Comparison of ENCODE assay signal across 22 cellular contexts in genomic region chr1:191913234-191913948, GRCh38.
A peak's percentile ranks its signal among the peaks of the same experiment; 100 is the strongest.
DNase-seq lines count a peak whose midpoint lies in the region; ATAC-seq, FAIRE-seq and TF ChIP-seq lines count a peak whose summit lies in the region.
"Had no signal": no experiment of that assay in that cellular context is flagged by ENCODE, and none has a peak within 500 bp of the region (broad histone marks: within the 10 kb centered on the region; RNA-seq: fewer than 3 reads in every experiment).

No MANE protein-coding gene starts in this region.

- TF ChIP-seq RAD21 in A549 (conservative IDR thresholded peaks at IDR 0.05 in 1 of 2, IDR thresholded peaks at IDR 0.05 in 1 of 2), result no peak

- H3K9me3 ChIP-seq in A549 (no peaks in the 10 kb centered on the region), endothelial cell of umbilical vein (replicated peaks; ENCODE audit: control insufficient read depth, insufficient read depth, low read length) (no peaks in the 10 kb centered on the region)
- H3K9me3 ChIP-seq: BE2C, HAP-1, SK-N-SH had no signal

- H3K79me2 ChIP-seq in endothelial cell of umbilical vein (ENCODE audit: control insufficient read depth, insufficient read depth, low read length), result no peaks in the 10 kb centered on the region

- POLR2A ChIA-PET in A549 (lab: Yijun Ruan, JAX), result no interaction called here
- POLR2A ChIA-PET in endothelial cell of umbilical vein (lab: Charles Lee), result no interaction called here

- no peaks in the 10 kb centered on the region for H3K36me3 Mint-ChIP-seq in activated CD8-positive, alpha-beta memory T cell treated with anti-CD3 and anti-CD28 coated beads, Interleukin-2, amount 10 ng/mL, durations not matched to agents 7 days and 5 days

- dilution Hi-C loops in endothelial cell of umbilical vein (cut with MboI; ENCODE audit: extremely low pct_ligation_motif_present, low sequenced_read_pairs), result no loop called here

- no peaks in the 10 kb centered on the region for H3K27me3 ChIP-seq in endothelial cell of umbilical vein (ENCODE audit: control insufficient read depth in 2 of 2, insufficient read depth in 2 of 2, low read length in 2 of 2)
- no peaks in the 10 kb centered on the region for H3K27me3 ChIP-seq in H7 (ENCODE audit: control insufficient read depth, insufficient read depth, low read length)
- H3K27me3 ChIP-seq: BE2C had no signal

- no peak for ATAC-seq in A549
- no peak for ATAC-seq in activated CD8-positive, alpha-beta memory T cell treated with anti-CD3 and anti-CD28 coated beads, Interleukin-2, amount 10 ng/mL, durations not matched to agents 7 days and 5 days

- H3K27ac ChIP-seq in A549 (no peak overlapping the region), endothelial cell of umbilical vein (ENCODE audit: insufficient read depth, low read depth, low read length) (no peak overlapping the region)
- H3K27ac ChIP-seq: GM23248, HL-60, PC-9 had no signal

- DNase-seq in A549 (ENCODE audit: low read depth in 1 of 2, low spot score in 1 of 2) (no peak), DMS53 treated with DMSO at 0.1 percent for 48 hours (lab: John Stamatoyannopoulos, UW; ENCODE audit: unreplicated experiment) (peak; percentile 75), NCI-H69 (lab: John Stamatoyannopoulos, UW) (peak; percentile 87), endothelial cell of umbilical vein (ENCODE audit: low read depth, low spot score) (no peak), H7 (no peak), frontal cortex (ENCODE audit: low spot score in 2 of 2) (no peak)
- DNase-seq in activated CD8-positive, alpha-beta memory T cell treated with anti-CD3 and anti-CD28 coated beads, Interleukin-2, amount 10 ng/mL, durations not matched to agents 7 days and 5 days, result no peak
- DNase-seq: BE2C, DMS79 treated with DMSO at 0.1 percent for 48 hours, GM23248, KG1, NCI-H1092 treated with DMSO at 0.1 percent for 48 hours, NCI-H1436 treated with DMSO at 0.1 percent for 48 hours, NCI-H2029 treated with DMSO at 0.1 percent for 48 hours, NCI-H446, PC-9, RPMI8226, SHP77 treated with DMSO at 0.1 percent for 48 hours, SK-N-SH had no signal

- H2AFZ ChIP-seq in endothelial cell of umbilical vein (ENCODE audit: low read depth, low read length), result no peak overlapping the region
- H2AFZ ChIP-seq: GM23248, PC-9 had no signal

- no peaks in the 10 kb centered on the region for H3K36me3 ChIP-seq in endothelial cell of umbilical vein (ENCODE audit: control insufficient read depth in 2 of 2, extremely low read depth in 1 of 2, insufficient read depth in 2 of 2, low read length in 2 of 2)
- no peaks in the 10 kb centered on the region for H3K36me3 ChIP-seq in H7 (replicated peaks; ENCODE audit: control insufficient read depth, insufficient read depth, low read length)
- H3K36me3 ChIP-seq: BE2C, HAP-1 had no signal

- no peak for TF ChIP-seq EP300 in A549 (IDR thresholded peaks at IDR 0.05)

- TF ChIP-seq CTCF in A549 (IDR thresholded peaks at IDR 0.05), result no peak
- TF ChIP-seq CTCF in endothelial cell of umbilical vein (IDR thresholded peaks at IDR 0.05; ENCODE audit: extremely low read depth in 1 of 2, insufficient read depth in 1 of 2, low read depth in 1 of 2, low read length in 2 of 2), result no peak

- peak; percentile 18 for FAIRE-seq in A549 (lab: Jason Lieb, UNC)
- FAIRE-seq in endothelial cell of umbilical vein (lab: Jason Lieb, UNC), result peak; percentile 8
- no peak for FAIRE-seq in frontal cortex (lab: Jason Lieb, UNC)
- FAIRE-seq: GM12878 had no signal

- H3K4me2 ChIP-seq in A549 (no peak overlapping the region), endothelial cell of umbilical vein (ENCODE audit: insufficient read depth, low read length) (no peak overlapping the region)
- H3K4me2 ChIP-seq: PC-9, SK-N-SH had no signal

- H3K27me3 Mint-ChIP-seq in activated CD8-positive, alpha-beta memory T cell treated with anti-CD3 and anti-CD28 coated beads, Interleukin-2, amount 10 ng/mL, durations not matched to agents 7 days and 5 days, result no peaks in the 10 kb centered on the region

- H3K9me1 ChIP-seq in endothelial cell of umbilical vein (replicated peaks; ENCODE audit: control insufficient read depth, extremely low read depth, insufficient read depth, low read length), result no peaks in the 10 kb centered on the region

- no peak overlapping the region for H3K27ac Mint-ChIP-seq in activated CD8-positive, alpha-beta memory T cell treated with anti-CD3 and anti-CD28 coated beads, Interleukin-2, amount 10 ng/mL, durations not matched to agents 7 days and 5 days

- H3K4me1 ChIP-seq in A549 (no peaks in the 10 kb centered on the region), endothelial cell of umbilical vein (ENCODE audit: control insufficient read depth, extremely low read depth, insufficient read depth, low read length) (no peaks in the 10 kb centered on the region)
- H3K4me1 ChIP-seq: BE2C, HAP-1 had no signal

- CTCF ChIA-PET in A549 (lab: Yijun Ruan, JAX), result no interaction called here
- CTCF ChIA-PET in endothelial cell of umbilical vein (lab: Charles Lee), result interaction anchor here (1.5 kb wide), 1 partner anchor 31 kb away, joined by 3 read pairs; no protein-coding TSS in a partner anchor
- CTCF ChIA-PET in activated CD8-positive, alpha-beta memory T cell treated with anti-CD3 and anti-CD28 coated beads, Interleukin-2, amount 10 ng/mL, durations not matched to agents 7 days and 5 days (lab: Charles Lee), result no interaction called here

- H3K9me3 Mint-ChIP-seq in activated CD8-positive, alpha-beta memory T cell treated with anti-CD3 and anti-CD28 coated beads, Interleukin-2, amount 10 ng/mL, durations not matched to agents 7 days and 5 days (ENCODE audit: low read depth), result peaks cover 3% of the 10 kb centered on the region

- no peaks in the 10 kb centered on the region for H3K4me1 Mint-ChIP-seq in activated CD8-positive, alpha-beta memory T cell treated with anti-CD3 and anti-CD28 coated beads, Interleukin-2, amount 10 ng/mL, durations not matched to agents 7 days and 5 days

- no peak overlapping the region for H3K9ac ChIP-seq in endothelial cell of umbilical vein (replicated peaks; ENCODE audit: extremely low read depth, insufficient read depth, low read length)
- H3K9ac ChIP-seq: GM23248, SK-N-SH had no signal

- no TSS peak for BruUV-seq in endothelial cell of umbilical vein (replicated peaks; lab: Mats Ljungman, UMichigan)

- intact Hi-C loops in endothelial cell of umbilical vein (cut with micrococcal nuclease), result no loop called here

- TF ChIP-seq POLR2A in A549 (IDR thresholded peaks at IDR 0.05; ENCODE audit: low read length) (no peak), endothelial cell of umbilical vein (IDR thresholded peaks at IDR 0.05; ENCODE audit: low read depth, low read length) (no peak)

- no peak overlapping the region for H3K4me3 Mint-ChIP-seq in activated CD8-positive, alpha-beta memory T cell treated with anti-CD3 and anti-CD28 coated beads, Interleukin-2, amount 10 ng/mL, durations not matched to agents 7 days and 5 days

- H3K4me3 ChIP-seq in A549 (no peak overlapping the region), endothelial cell of umbilical vein (replicated peaks in 1 of 3; ENCODE audit: insufficient read depth in 1 of 3, low read depth in 1 of 3, low read length in 3 of 3) (no peak overlapping the region), H7 (ENCODE audit: insufficient read depth, low read depth, low read length) (no peak overlapping the region)
- H3K4me3 ChIP-seq: GM12878, GM23248, HAP-1, PC-9 had no signal

- no peaks in the 10 kb centered on the region for H4K20me1 ChIP-seq in endothelial cell of umbilical vein (replicated peaks; ENCODE audit: control insufficient read depth, extremely low read depth, insufficient read depth, low read length)

TF ChIP-seq in A549, 52 proteins besides CTCF, POLR2A, EP300 and RAD21 (continues in another document):
- TF ChIP-seq HOXA7 (CRISPR knock-in tag; IDR thresholded peaks at IDR 0.05) (no peak), HEYL (CRISPR knock-in tag; IDR thresholded peaks at IDR 0.05) (no peak), RNF2 (IDR thresholded peaks at IDR 0.05; ENCODE audit: borderline replicate concordance, low read depth) (no peak), JUNB (IDR thresholded peaks at IDR 0.05) (no peak), ZFP36 (IDR thresholded peaks at IDR 0.05; ENCODE audit: borderline replicate concordance, partially characterized antibody) (no peak), NFE2L2 (conservative IDR thresholded peaks at IDR 0.05; ENCODE audit: low read length) (no peak), ESRRA (IDR thresholded peaks at IDR 0.05; ENCODE audit: borderline replicate concordance, low read length) (no peak), MAX (IDR thresholded peaks at IDR 0.05) (no peak), HDAC2 (IDR thresholded peaks at IDR 0.05) (no peak), HOXB13 (CRISPR knock-in tag; IDR thresholded peaks at IDR 0.05; ENCODE audit: low read depth) (no peak), MYC (IDR thresholded peaks at IDR 0.05; ENCODE audit: borderline replicate concordance, low read length) (no peak), GATA3 (IDR thresholded peaks at IDR 0.05; ENCODE audit: borderline replicate concordance) (no peak), FOSL2 (IDR thresholded peaks at IDR 0.05) (no peak), FOSL2 (CRISPR knock-in tag; IDR thresholded peaks at IDR 0.05) (no peak)

TF ChIP-seq in endothelial cell of umbilical vein, 7 proteins besides CTCF, POLR2A, EP300 and RAD21:
- TF ChIP-seq FOS (IDR thresholded peaks at IDR 0.05; ENCODE audit: borderline replicate concordance, insufficient read depth, low read length) (no peak), GATA2 (IDR thresholded peaks at IDR 0.05; ENCODE audit: insufficient read depth, insufficient read length, low read depth, low read length) (no peak), MAX (IDR thresholded peaks at IDR 0.05; ENCODE audit: insufficient read depth, insufficient read length) (no peak), JUN (IDR thresholded peaks at IDR 0.05; ENCODE audit: borderline replicate concordance, insufficient read depth, insufficient read length, low read depth) (no peak), EZH2 (IDR thresholded peaks at IDR 0.05; ENCODE audit: borderline replicate concordance, low read depth, low read length, severe bottlenecking) (no peak)

Comparison
In these comparisons a context has a peak if more than half of its experiments do, and no peak if none do; other contexts are left out.
1. DNase-seq: peak in DMS53 treated with DMSO at 0.1 percent for 48 hours (single experiment) and NCI-H69 (single experiment); none in A549 (0 of 2), endothelial cell of umbilical vein (single experiment), H7 (single experiment), frontal cortex (0 of 2) and activated CD8-positive, alpha-beta memory T cell treated with anti-CD3 and anti-CD28 coated beads, Interleukin-2, amount 10 ng/mL, durations not matched to agents 7 days and 5 days (single experiment).